Comparison of ENCODE assay signal across 25 cellular contexts in genomic region chr14:104166698-104167097, GRCh38. TPM values are rescaled to one million over a fixed set of nuclear protein-coding genes. Genes with fewer than 3 reads are reported as not detected.
"Had no signal": no experiment of that assay in that cellular context is flagged by ENCODE, and none has a peak within 500 bp of the region (broad histone marks: within the 10 kb centered on the region; RNA-seq: fewer than 3 reads in every experiment).

No MANE protein-coding gene starts in this region.

- H3K9ac ChIP-seq: neural progenitor cell had no signal

- ATAC-seq: natural killer cell; right lobe of liver; stimulated activated naive CD8-positive, alpha-beta T cell treated with anti-CD3 and anti-CD28 coated beads, Interleukin-15, Interleukin-2, amounts not matched to agents 100 U/mL and 50 U/mL, for 24 hours; upper lobe of right lung had no signal

- H3K36me3 ChIP-seq: left ventricle myocardium inferior, neural progenitor cell, ovary, right atrium auricular region, right lobe of liver, stomach, tibial artery, upper lobe of right lung had no signal

- H3K4me2 ChIP-seq: neural progenitor cell had no signal

- H3K4me1 ChIP-seq: right lobe of liver, tibial artery, upper lobe of right lung had no signal

- H3K27ac ChIP-seq: left ventricle myocardium inferior, neural progenitor cell, ovary, right atrium auricular region, right lobe of liver, skin epidermis, stomach, testis, tibial artery, upper lobe of right lung had no signal

- H2AFZ ChIP-seq: neural progenitor cell had no signal

- H3K4me3 ChIP-seq: left ventricle myocardium inferior, lung, neural progenitor cell, ovary, right atrium auricular region, right lobe of liver, skin epidermis, stomach, testis, tibial artery, upper lobe of right lung had no signal

- H3K27me3 ChIP-seq: neural progenitor cell, ovary, right atrium auricular region, right lobe of liver, testis, upper lobe of right lung had no signal

- DNase-seq: hypothalamus; islet precursor cell; left ventricle myocardium inferior; mesendoderm; naive B cell; natural killer cell; nephron progenitor cell; ovary; right lobe of liver; stimulated activated CD4-positive, alpha-beta T cell treated with anti-CD3 and anti-CD28 coated beads, Interleukin-12 subunit alpha, Interleukin-12 subunit beta, amount 100 ng/mL, for 4 hours; stimulated activated CD4-positive, alpha-beta T cell treated with anti-CD3 and anti-CD28 coated beads, Interleukin-15, amount 100 ng/mL, for 24 hours; stimulated activated CD4-positive, alpha-beta T cell treated with anti-CD3 and anti-CD28 coated beads, Interleukin-2, amount 100 ng/mL, for 24 hours; stimulated activated CD4-positive, alpha-beta T cell treated with anti-CD3 and anti-CD28 coated beads, Interleukin-4, amount 100 ng/mL, for 1 hour; stimulated activated naive B cell treated with anti-CD40 and anti-IgM and Interleukin-4, amounts not matched to agents 10 μg/mL and 1 μg/mL and 100 μg/mL, for 72 hours; stimulated activated naive CD8-positive, alpha-beta T cell treated with anti-CD3 and anti-CD28 coated beads, Interleukin-15, Interleukin-2, amounts not matched to agents 100 U/mL and 50 U/mL, for 24 hours; stomach; testis; tibial artery; trophoblast cell; upper lobe of right lung had no signal

- H3K9me3 ChIP-seq: left ventricle myocardium inferior, ovary, right atrium auricular region, right lobe of liver, stomach, testis, tibial artery, upper lobe of right lung had no signal

RNA-seq across cellular contexts. Expression of gene KIF26A, which starts 28.3 kb away (rescaled TPM):
- total RNA-seq: mononuclear cell, natural killer cell had no signal
